Comparison of ENCODE assay signal across 35 cellular contexts in genomic region chr11:109221190-109221589, GRCh38.
"Had no signal": no experiment of that assay in that cellular context is flagged by ENCODE, and none has a peak within 500 bp of the region (broad histone marks: within the 10 kb centered on the region; RNA-seq: fewer than 3 reads in every experiment).

No MANE protein-coding gene starts in this region.

- DNase-seq: Karpas-422, Kasumi-1, KG1, MG63, MM.1S, MV-4-11, NCI-H1048, NCI-H1092, NCI-H1092 treated with DMSO at 0.1 percent for 48 hours, NCI-H1105, NCI-H1105 treated with DMSO at 0.1 percent for 48 hours, NCI-H1417, NCI-H1417 treated with DMSO at 0.1 percent for 48 hours, NCI-H1436, NCI-H1436 treated with DMSO at 0.1 percent for 48 hours, NCI-H146, NCI-H1694, NCI-H1694 treated with DMSO at 0.1 percent for 48 hours, NCI-H187, NCI-H187 treated with DMSO at 0.1 percent for 48 hours, NCI-H1930, NCI-H2029, NCI-H2029 treated with DMSO at 0.1 percent for 48 hours, NCI-H2081, NCI-H2081 treated with DMSO at 0.1 percent for 48 hours, NCI-H2107, NCI-H2171, NCI-H2171 treated with DMSO at 0.1 percent for 48 hours, NCI-H2227 treated with DMSO at 0.1 percent for 48 hours, NCI-H226, NCI-H345, NCI-H446, NCI-H446 treated with DMSO at 0.1 percent for 48 hours, NCI-H510A had no signal

- H3K27me3 ChIP-seq: MG63 had no signal

- H3K4me2 ChIP-seq: KMS-11 had no signal

- H3K36me3 ChIP-seq: MG63 had no signal

- H3K4me3 ChIP-seq: MG63 had no signal

- H3K9me3 ChIP-seq: MG63 had no signal

- H3K27ac ChIP-seq: KMS-11 had no signal
